Comparison of ENCODE assay signal across 6 cellular contexts in the genomic region with DNA sequence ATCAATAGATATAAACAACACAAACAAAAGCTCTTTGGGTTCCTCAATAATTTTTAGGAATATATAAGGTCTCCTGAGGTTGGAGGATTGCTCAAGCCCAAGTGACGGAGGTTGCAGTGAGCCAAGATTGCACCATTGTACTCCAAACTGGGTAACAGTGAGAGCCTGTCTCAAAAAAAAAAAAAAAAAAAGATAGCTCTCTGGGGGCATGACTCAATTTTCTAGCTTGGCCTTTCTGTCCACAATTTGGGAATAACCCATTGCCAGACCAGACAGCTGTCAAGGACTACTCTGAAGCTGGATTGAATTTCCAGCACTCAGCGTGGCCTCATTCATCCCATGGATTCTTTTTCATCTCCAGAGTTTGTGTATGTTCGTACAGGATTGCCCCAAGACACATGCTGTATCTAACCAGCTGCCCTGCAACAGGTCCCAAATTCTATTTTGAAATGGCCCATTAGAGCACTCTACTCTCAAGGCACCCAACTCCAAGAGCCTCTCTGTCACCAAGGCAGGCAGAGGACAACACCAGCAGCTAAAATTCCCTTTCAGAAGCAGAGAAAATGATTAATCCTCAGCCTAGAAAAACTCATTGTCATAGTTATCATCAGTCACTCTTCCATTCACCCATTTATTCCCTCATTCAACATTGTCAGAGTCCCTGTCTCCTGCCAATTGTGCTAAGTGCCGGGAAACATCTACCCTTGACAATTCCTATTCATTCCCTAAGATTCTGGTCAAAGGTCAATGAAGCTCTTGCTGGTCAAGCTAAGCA. TPM values are rescaled to one million over a fixed set of nuclear protein-coding genes. Genes with fewer than 3 reads are reported as not detected.
DNase-seq lines count a peak whose midpoint lies in the region; TF ChIP-seq lines count a peak whose summit lies in the region.

No MANE protein-coding gene starts in this region.

- H3K27ac Mint-ChIP-seq in activated CD4-positive, alpha-beta T cell treated with anti-CD3 and anti-CD28 coated beads, Interleukin-2, amount 10 ng/mL, durations not matched to agents 24 days and 14 days = no peak overlapping the region

- H3K9me2 ChIP-seq in hepatocyte (replicated peaks; ENCODE audit: insufficient read depth) = no peaks in the 10 kb centered on the region

- H3K36me3 Mint-ChIP-seq in activated CD4-positive, alpha-beta T cell treated with anti-CD3 and anti-CD28 coated beads, Interleukin-2, amount 10 ng/mL, durations not matched to agents 24 days and 14 days (ENCODE audit: low read depth) = peaks cover 14% of the 10 kb centered on the region

- H3K27ac ChIP-seq in ACC112 (ENCODE audit: low read depth, low read length) (peak overlapping the region; percentile 94), hepatocyte (peak overlapping the region; percentile 77)

- peaks cover 13% of the 10 kb centered on the region for H3K4me1 Mint-ChIP-seq in activated CD4-positive, alpha-beta T cell treated with anti-CD3 and anti-CD28 coated beads, Interleukin-2, amount 10 ng/mL, durations not matched to agents 24 days and 14 days

- H3K79me2 ChIP-seq in ACC112 (ENCODE audit: control insufficient read depth, insufficient read depth, low read length, unreplicated experiment) (peaks cover 66% of the 10 kb centered on the region), hepatocyte (peaks cover 86% of the 10 kb centered on the region)

- H3K4me3 ChIP-seq in ACC112 (ENCODE audit: low read depth, low read length) = peak overlapping the region; percentile 61
- H3K4me3 ChIP-seq in hepatocyte = no peak overlapping the region

- H3K4me2 ChIP-seq in hepatocyte = peak overlapping the region; percentile 35

- H3K27me3 ChIP-seq in ACC112 (ENCODE audit: insufficient read depth, low read length) = no peaks in the 10 kb centered on the region
- H3K27me3 ChIP-seq in hepatocyte = no peaks in the 10 kb centered on the region

- H3K9me3 ChIP-seq in hepatocyte (ENCODE audit: low read depth) = no peaks in the 10 kb centered on the region

- H2AFZ ChIP-seq in ACC112 (ENCODE audit: low read length, unreplicated experiment) (no peak overlapping the region), hepatocyte (no peak overlapping the region)

- no peaks in the 10 kb centered on the region for H3K27me3 Mint-ChIP-seq in activated CD4-positive, alpha-beta T cell treated with anti-CD3 and anti-CD28 coated beads, Interleukin-2, amount 10 ng/mL, durations not matched to agents 24 days and 14 days

- no peak for TF ChIP-seq CTCF in hepatocyte (IDR thresholded peaks at IDR 0.05; ENCODE audit: poor library complexity)

- WGBS in hepatocyte (ENCODE audit: low lambda C conversion rate, missing lambda C conversion rate) = 73% methylated on average over 4 of the region's 4 CpGs

- H3K9me3 Mint-ChIP-seq in activated CD4-positive, alpha-beta T cell treated with anti-CD3 and anti-CD28 coated beads, Interleukin-2, amount 10 ng/mL, durations not matched to agents 24 days and 14 days = no peaks in the 10 kb centered on the region

- DNase-seq in hepatocyte (ENCODE audit: low spot score) (peak; percentile 37), medulla oblongata (ENCODE audit: extremely low spot score) (no peak), DMS53 treated with DMSO at 0.1 percent for 48 hours (lab: John Stamatoyannopoulos, UW; ENCODE audit: unreplicated experiment) (no peak)
- no peak for DNase-seq in activated CD4-positive, alpha-beta T cell treated with anti-CD3 and anti-CD28 coated beads, Interleukin-2, amount 10 ng/mL, durations not matched to agents 24 days and 14 days

- 0 out of 2 replicates have a peak, but pooled peaks cover 4% of the 10 kb centered on the region for H3K36me3 ChIP-seq in ACC112 (ENCODE audit: insufficient read depth, low read length)
- H3K36me3 ChIP-seq in hepatocyte (replicated peaks; ENCODE audit: insufficient read depth, low read depth) = no peaks in the 10 kb centered on the region

- peaks cover 31% of the 10 kb centered on the region for H4K20me1 ChIP-seq in hepatocyte (ENCODE audit: insufficient read depth, poor library complexity, severe bottlenecking)

- intact Hi-C loops in activated CD4-positive, alpha-beta T cell treated with anti-CD3 and anti-CD28 coated beads, Interleukin-2, amount 10 ng/mL, durations not matched to agents 24 days and 14 days (cut with micrococcal nuclease) = no loop called here

- no peak overlapping the region for H3K4me3 Mint-ChIP-seq in activated CD4-positive, alpha-beta T cell treated with anti-CD3 and anti-CD28 coated beads, Interleukin-2, amount 10 ng/mL, durations not matched to agents 24 days and 14 days

- peaks cover 46% of the 10 kb centered on the region for H3K4me1 ChIP-seq in ACC112 (ENCODE audit: control insufficient read depth, insufficient read depth, low read length, unreplicated experiment)
- peaks cover 19% of the 10 kb centered on the region for H3K4me1 ChIP-seq in hepatocyte (ENCODE audit: insufficient read depth)

TF ChIP-seq in PFSK-1, 5 proteins besides CTCF, POLR2A, EP300 and RAD21:
- TF ChIP-seq SIN3A (IDR thresholded peaks at IDR 0.05; ENCODE audit: borderline replicate concordance, insufficient read depth, low read length) (0 out of 2 replicates have a peak, but pooled peaks have one; percentile 21), TAF1 (IDR thresholded peaks at IDR 0.05; ENCODE audit: borderline replicate concordance, insufficient read depth, low read length) (no peak), REST (IDR thresholded peaks at IDR 0.05; ENCODE audit: insufficient read depth in 1 of 2, low read depth in 2 of 2, low read length in 2 of 2) (no peak), FOXP2 (optimal IDR thresholded peaks at IDR 0.05; ENCODE audit: borderline replicate concordance, extremely low read depth, extremely low read length, insufficient read depth) (no peak)

RNA-seq across cellular contexts. Expression of gene FAM193B, which starts 8.7 kb away (rescaled TPM):
- 69.2 TPM for polyA plus RNA-seq in PFSK-1 (2012; ENCODE audit: insufficient read length, low read depth)
- 31.4 and 67.6 TPM in 2 replicates for total RNA-seq in hepatocyte
- 76.1 and 136 TPM in 2 replicates for polyA plus RNA-seq in hepatocyte
- total RNA-seq in activated CD4-positive, alpha-beta T cell treated with anti-CD3 and anti-CD28 coated beads, Interleukin-2, amount 10 ng/mL, durations not matched to agents 24 days and 14 days = 71.2 and 85.5 TPM in 2 replicates

RNA-seq across cellular contexts. Expression of gene DDX41, which starts 28.9 kb away (rescaled TPM):
- 416 TPM for polyA plus RNA-seq in PFSK-1 (2012; ENCODE audit: insufficient read length, low read depth)
- total RNA-seq in hepatocyte = 45.0 and 65.9 TPM in 2 replicates
- 42.8 and 50.7 TPM in 2 replicates for polyA plus RNA-seq in hepatocyte
- 157 and 172 TPM in 2 replicates for total RNA-seq in activated CD4-positive, alpha-beta T cell treated with anti-CD3 and anti-CD28 coated beads, Interleukin-2, amount 10 ng/mL, durations not matched to agents 24 days and 14 days

RNA-seq across cellular contexts. Expression of gene DOK3, which starts 36.0 kb away (rescaled TPM):
- 16.6 TPM for polyA plus RNA-seq in PFSK-1 (2012; ENCODE audit: insufficient read length, low read depth)
- 3.3 and 3.5 TPM in 2 replicates for total RNA-seq in hepatocyte
- polyA plus RNA-seq in hepatocyte = 2.6 and 3.1 TPM in 2 replicates
- 4.5 and 5.2 TPM in 2 replicates for total RNA-seq in activated CD4-positive, alpha-beta T cell treated with anti-CD3 and anti-CD28 coated beads, Interleukin-2, amount 10 ng/mL, durations not matched to agents 24 days and 14 days

RNA-seq across cellular contexts. Expression of gene TMED9, which starts 46.3 kb away (rescaled TPM):
- polyA plus RNA-seq in PFSK-1 (2012; ENCODE audit: insufficient read length, low read depth) = 162 TPM
- total RNA-seq in hepatocyte = 171 and 187 TPM in 2 replicates
- 512 and 519 TPM in 2 replicates for polyA plus RNA-seq in hepatocyte
- total RNA-seq in activated CD4-positive, alpha-beta T cell treated with anti-CD3 and anti-CD28 coated beads, Interleukin-2, amount 10 ng/mL, durations not matched to agents 24 days and 14 days = 147 and 156 TPM in 2 replicates

RNA-seq across cellular contexts. Expression of gene PDLIM7, which starts 48.3 kb away (rescaled TPM):
- polyA plus RNA-seq in PFSK-1 (2012; ENCODE audit: insufficient read length, low read depth) = 172 TPM
- total RNA-seq in hepatocyte = 43.5 and 57.1 TPM in 2 replicates
- 143 and 156 TPM in 2 replicates for polyA plus RNA-seq in hepatocyte
- 64.9 and 65.3 TPM in 2 replicates for total RNA-seq in activated CD4-positive, alpha-beta T cell treated with anti-CD3 and anti-CD28 coated beads, Interleukin-2, amount 10 ng/mL, durations not matched to agents 24 days and 14 days
